In genomic region chr22:32991353-32992115, GRCh38 we compare ENCODE assay signal across 14 cellular contexts.
DNase-seq lines count a peak whose midpoint lies in the region; ATAC-seq, FAIRE-seq and TF ChIP-seq lines count a peak whose summit lies in the region.
"Had no signal": no experiment of that assay in that cellular context is flagged by ENCODE, and none has a peak within 500 bp of the region (broad histone marks: within the 10 kb centered on the region; RNA-seq: fewer than 3 reads in every experiment).

No MANE protein-coding gene starts in this region.

- no peaks in the 10 kb centered on the region for H3K36me3 Mint-ChIP-seq in activated CD8-positive, alpha-beta T cell treated with anti-CD3 and anti-CD28 coated beads, Interleukin-2, amount 10 ng/mL, durations not matched to agents 7 days and 5 days (ENCODE audit: low read depth)
- H3K36me3 Mint-ChIP-seq: activated CD8-positive, alpha-beta memory T cell treated with anti-CD3 and anti-CD28 coated beads, Interleukin-2, amount 10 ng/mL, durations not matched to agents 7 days and 5 days had no signal

- H3K9me3 Mint-ChIP-seq in activated CD8-positive, alpha-beta T cell treated with anti-CD3 and anti-CD28 coated beads, Interleukin-2, amount 10 ng/mL, durations not matched to agents 7 days and 5 days (ENCODE audit: insufficient read depth), result no peaks in the 10 kb centered on the region
- H3K9me3 Mint-ChIP-seq: activated naive CD8-positive, alpha-beta T cell treated with anti-CD3 and anti-CD28 coated beads, Interleukin-2, amount 50 U/mL, for 24 hours had no signal

- H3K4me1 ChIP-seq in neuronal stem cell (ENCODE audit: control insufficient read depth in 2 of 2, insufficient read depth in 1 of 2, low read depth in 1 of 2, low read length in 2 of 2), result peaks cover 9 to 33% of the 10 kb centered on the region in 2 donors

- H3K4ac ChIP-seq in neuronal stem cell (ENCODE audit: low read length), result peak overlapping the region; percentile 24

- H4K91ac ChIP-seq in neuronal stem cell (ENCODE audit: low read depth, low read length, poor library complexity), result no peak overlapping the region

- H3K4me3 ChIP-seq in epithelial cell of esophagus (ENCODE audit: low read length) (no peak overlapping the region), neuronal stem cell (ENCODE audit: low read length in 2 of 2) (no peak overlapping the region)

- no peak overlapping the region for H2BK120ac ChIP-seq in neuronal stem cell (ENCODE audit: low read depth, low read length)

- H3K9ac ChIP-seq in neuronal stem cell (ENCODE audit: low read depth, low read length, poor library complexity), result no peak overlapping the region

- no peak overlapping the region for H2BK15ac ChIP-seq in neuronal stem cell (ENCODE audit: low read length)

- no peak overlapping the region for H2BK5ac ChIP-seq in neuronal stem cell (ENCODE audit: low read length)

- peak overlapping the region; percentile 74 for H3K18ac ChIP-seq in neuronal stem cell (ENCODE audit: low read length)

- no peak overlapping the region for H2BK12ac ChIP-seq in neuronal stem cell (ENCODE audit: low read length)

- peak overlapping the region; percentile 12 for H3K27ac ChIP-seq in neuronal stem cell (replicated peaks; ENCODE audit: low read length)

- no peaks in the 10 kb centered on the region for H3K27me3 ChIP-seq in neuronal stem cell (ENCODE audit: control insufficient read depth in 3 of 3, insufficient read depth in 3 of 3, low read depth in 1 of 3, low read length in 3 of 3)

- H4K8ac ChIP-seq in neuronal stem cell (ENCODE audit: low read depth, low read length), result no peak overlapping the region

- peaks cover 2% of the 10 kb centered on the region for H3K79me1 ChIP-seq in neuronal stem cell (ENCODE audit: low read depth, low read length)

- no peak overlapping the region for H3K14ac ChIP-seq in neuronal stem cell (ENCODE audit: low read length)

- no peak overlapping the region for H3K27ac Mint-ChIP-seq in activated CD8-positive, alpha-beta T cell treated with anti-CD3 and anti-CD28 coated beads, Interleukin-2, amount 10 ng/mL, durations not matched to agents 7 days and 5 days
- H3K27ac Mint-ChIP-seq: activated CD8-positive, alpha-beta memory T cell treated with anti-CD3 and anti-CD28 coated beads, Interleukin-2, amount 10 ng/mL, durations not matched to agents 7 days and 5 days; activated naive CD8-positive, alpha-beta T cell treated with anti-CD3 and anti-CD28 coated beads, Interleukin-2, amount 50 U/mL, for 24 hours; naive B cell had no signal

- no peaks in the 10 kb centered on the region for H3K27me3 Mint-ChIP-seq in activated CD8-positive, alpha-beta T cell treated with anti-CD3 and anti-CD28 coated beads, Interleukin-2, amount 10 ng/mL, durations not matched to agents 7 days and 5 days (ENCODE audit: low read depth)
- H3K27me3 Mint-ChIP-seq: activated CD8-positive, alpha-beta memory T cell treated with anti-CD3 and anti-CD28 coated beads, Interleukin-2, amount 10 ng/mL, durations not matched to agents 7 days and 5 days; activated naive CD8-positive, alpha-beta T cell treated with anti-CD3 and anti-CD28 coated beads, Interleukin-2, amount 50 U/mL, for 24 hours had no signal

- H2AK5ac ChIP-seq in neuronal stem cell (ENCODE audit: low read depth, low read length), result no peak overlapping the region

- no peaks in the 10 kb centered on the region for H3K36me3 ChIP-seq in neuronal stem cell (replicated peaks in 1 of 2; ENCODE audit: control insufficient read depth in 2 of 2, insufficient read depth in 2 of 2, low read length in 2 of 2)

- no peak overlapping the region for H3K4me2 ChIP-seq in neuronal stem cell (ENCODE audit: insufficient read depth, low read length, poor library complexity, severe bottlenecking)

- no peak overlapping the region for H2AFZ ChIP-seq in neuronal stem cell (ENCODE audit: low read length)

- no peaks in the 10 kb centered on the region for H3K4me1 Mint-ChIP-seq in activated CD8-positive, alpha-beta T cell treated with anti-CD3 and anti-CD28 coated beads, Interleukin-2, amount 10 ng/mL, durations not matched to agents 7 days and 5 days (ENCODE audit: low read depth)
- H3K4me1 Mint-ChIP-seq: activated CD8-positive, alpha-beta memory T cell treated with anti-CD3 and anti-CD28 coated beads, Interleukin-2, amount 10 ng/mL, durations not matched to agents 7 days and 5 days; activated naive CD8-positive, alpha-beta T cell treated with anti-CD3 and anti-CD28 coated beads, Interleukin-2, amount 50 U/mL, for 24 hours had no signal

- no peak for ATAC-seq in HG03432 (IDR thresholded peaks at IDR 0.05; ENCODE audit: unreplicated experiment)
- no peak for ATAC-seq in activated CD8-positive, alpha-beta T cell treated with anti-CD3 and anti-CD28 coated beads, Interleukin-2, amount 10 ng/mL, durations not matched to agents 7 days and 5 days
- no peak for ATAC-seq in HG03196 (IDR thresholded peaks at IDR 0.05; ENCODE audit: unreplicated experiment)
- ATAC-seq: activated CD8-positive, alpha-beta memory T cell treated with anti-CD3 and anti-CD28 coated beads, Interleukin-2, amount 10 ng/mL, durations not matched to agents 7 days and 5 days; activated naive CD8-positive, alpha-beta T cell treated with anti-CD3 and anti-CD28 coated beads, Interleukin-2, amount 50 U/mL, for 24 hours had no signal

- no peak for TF ChIP-seq CTCF in epithelial cell of esophagus (IDR thresholded peaks at IDR 0.05; ENCODE audit: insufficient read depth, low read depth, low read length, missing control alignments)

- TF ChIP-seq POLR2A in H54 (IDR thresholded peaks at IDR 0.05; ENCODE audit: low read depth, low read length), result no peak

- H3K9me3 ChIP-seq in neuronal stem cell (replicated peaks in 1 of 2; ENCODE audit: control insufficient read depth in 2 of 2, insufficient read depth in 1 of 2, low read depth in 1 of 2, low read length in 2 of 2), result no peaks in the 10 kb centered on the region

- DNase-seq in DMS 273 treated with DMSO at 0.1 percent for 48 hours (lab: John Stamatoyannopoulos, UW) (peak; percentile 49), NCI-H2171 (lab: John Stamatoyannopoulos, UW) (peak; percentile 93), epithelial cell of esophagus (ENCODE audit: low read depth) (peak; percentile 96), neuronal stem cell (ENCODE audit: low spot score) (no peak), H54 (ENCODE audit: insufficient read length, low spot score) (no peak)
- no peak for DNase-seq in activated CD8-positive, alpha-beta T cell treated with anti-CD3 and anti-CD28 coated beads, Interleukin-2, amount 10 ng/mL, durations not matched to agents 7 days and 5 days
- DNase-seq: activated CD8-positive, alpha-beta memory T cell treated with anti-CD3 and anti-CD28 coated beads, Interleukin-2, amount 10 ng/mL, durations not matched to agents 7 days and 5 days; activated naive CD8-positive, alpha-beta T cell treated with anti-CD3 and anti-CD28 coated beads, Interleukin-2, amount 50 U/mL, for 24 hours; effector CD8-positive, alpha-beta T cell; HCEC 1CT; naive B cell; stimulated activated naive CD4-positive, alpha-beta T cell treated with Interleukin-2 at 50 U/mL for 16 hours had no signal

- no peak overlapping the region for H3K4me3 Mint-ChIP-seq in activated CD8-positive, alpha-beta T cell treated with anti-CD3 and anti-CD28 coated beads, Interleukin-2, amount 10 ng/mL, durations not matched to agents 7 days and 5 days
- H3K4me3 Mint-ChIP-seq: activated CD8-positive, alpha-beta memory T cell treated with anti-CD3 and anti-CD28 coated beads, Interleukin-2, amount 10 ng/mL, durations not matched to agents 7 days and 5 days; activated naive CD8-positive, alpha-beta T cell treated with anti-CD3 and anti-CD28 coated beads, Interleukin-2, amount 50 U/mL, for 24 hours had no signal

- CTCF ChIA-PET in activated CD8-positive, alpha-beta T cell treated with anti-CD3 and anti-CD28 coated beads, Interleukin-2, amount 10 ng/mL, durations not matched to agents 7 days and 5 days (lab: Charles Lee), result no interaction called here

- WGBS in neuronal stem cell (ENCODE audit: extremely low coverage in 2 of 2, insufficient read length in 2 of 2, insufficient replicate concordance in 1 of 2), 2 donors, result no CpG with 5 or more reads among the region's 12 CpGs

- POLR2A ChIA-PET in activated CD8-positive, alpha-beta T cell treated with anti-CD3 and anti-CD28 coated beads, Interleukin-2, amount 10 ng/mL, durations not matched to agents 7 days and 5 days (lab: Charles Lee), result no interaction called here

- H3K23ac ChIP-seq in neuronal stem cell (ENCODE audit: low read depth, low read length, poor library complexity), result no peak overlapping the region

- FAIRE-seq in H54 (lab: Jason Lieb, UNC), result no peak

Comparison
In these comparisons a context has a peak if more than half of its experiments do, and no peak if none do; other contexts are left out.
1. DNase-seq: peak in DMS 273 treated with DMSO at 0.1 percent for 48 hours (single experiment), NCI-H2171 (single experiment) and epithelial cell of esophagus (single experiment); none in neuronal stem cell (single experiment), activated CD8-positive, alpha-beta T cell treated with anti-CD3 and anti-CD28 coated beads, Interleukin-2, amount 10 ng/mL, durations not matched to agents 7 days and 5 days (single experiment) and H54 (single experiment).